Comparison of ENCODE assay signal across 8 cellular contexts in genomic region chr4:173264245-173264959, GRCh38.
DNase-seq lines count a peak whose midpoint lies in the region; ATAC-seq and TF ChIP-seq lines count a peak whose summit lies in the region.

No MANE protein-coding gene starts in this region.

- no TSS peak for BruUV-seq in Caco-2 (replicated peaks; lab: Mats Ljungman, UMichigan)

- peak overlapping the region; percentile 54 to 74 for H3K4me3 Mint-ChIP-seq in stimulated activated naive CD8-positive, alpha-beta T cell treated with anti-CD3 and anti-CD28 coated beads, Interleukin-15, amount 100 ng/mL, for 72 hours
- no peak overlapping the region for H3K4me3 Mint-ChIP-seq in Caco-2 (ENCODE audit: unreplicated experiment)

- TF ChIP-seq CTCF in SK-N-SH (IDR thresholded peaks at IDR 0.05), result no peak
- TF ChIP-seq CTCF in breast epithelium (IDR thresholded peaks at IDR 0.05), result no peak
- TF ChIP-seq CTCF in Caco-2 (IDR thresholded peaks at IDR 0.05; ENCODE audit: insufficient read depth in 1 of 2, low read depth in 1 of 2, low read length in 1 of 2, severe bottlenecking in 1 of 2, unreplicated experiment in 1 of 2), result no peak

- H3K4me3 ChIP-seq in SK-N-SH (ENCODE audit: low read depth in 2 of 2, low read length in 1 of 2) (no peak overlapping the region; a peak in 1 of 4 replicates), breast epithelium (no peak overlapping the region), Caco-2 (ENCODE audit: low read depth, low read length) (no peak overlapping the region)

- H3K4me1 Mint-ChIP-seq in stimulated activated naive CD8-positive, alpha-beta T cell treated with anti-CD3 and anti-CD28 coated beads, Interleukin-15, amount 100 ng/mL, for 72 hours, result peaks cover 26% of the 10 kb centered on the region
- H3K4me1 Mint-ChIP-seq in Caco-2 (ENCODE audit: low read depth, unreplicated experiment), result peaks cover 7% of the 10 kb centered on the region

- ATAC-seq in GM21390 (IDR thresholded peaks at IDR 0.05; ENCODE audit: unreplicated experiment) (peak; percentile 87), HG03565 (IDR thresholded peaks at IDR 0.05; ENCODE audit: unreplicated experiment) (peak; percentile 68)
- ATAC-seq in stimulated activated naive CD8-positive, alpha-beta T cell treated with anti-CD3 and anti-CD28 coated beads, Interleukin-15, amount 100 ng/mL, for 72 hours, result peak; percentile 45

- no peak overlapping the region for H3K4me2 ChIP-seq in SK-N-SH

- WGBS in SK-N-SH (ENCODE audit: low lambda C conversion rate), result 60% methylated on average over 6 of the region's 6 CpGs

- peak overlapping the region in 1 of 2 donors; percentile 40 for H3K27ac Mint-ChIP-seq in stimulated activated naive CD8-positive, alpha-beta T cell treated with anti-CD3 and anti-CD28 coated beads, Interleukin-15, amount 100 ng/mL, for 72 hours
- H3K27ac Mint-ChIP-seq in Caco-2 (ENCODE audit: unreplicated experiment), result no peak overlapping the region

- POLR2A ChIA-PET in SK-N-SH (lab: Yijun Ruan, JAX) (no interaction called here), Caco-2 (lab: Charles Lee) (no interaction called here)

- TF ChIP-seq RAD21 in SK-N-SH (IDR thresholded peaks at IDR 0.05; ENCODE audit: low read length), result no peak

- H3K27me3 ChIP-seq in SK-N-SH (ENCODE audit: insufficient read depth), result no peaks in the 10 kb centered on the region
- H3K27me3 ChIP-seq in breast epithelium, result no peaks in the 10 kb centered on the region
- H3K27me3 ChIP-seq in Caco-2 (replicated peaks; ENCODE audit: control insufficient read depth, insufficient read depth, low read length), result no peaks in the 10 kb centered on the region

- CTCF ChIA-PET in SK-N-SH (lab: Yijun Ruan, JAX), result interaction anchor here (1.2 to 4.4 kb wide), 4 partner anchors 11 to 251 kb away, joined by 3 to 23 read pairs (median 14); no protein-coding TSS in a partner anchor
- CTCF ChIA-PET in Caco-2 (lab: Charles Lee), result no interaction called here

- peaks cover 2% of the 10 kb centered on the region; the same call in 1 of the 2 replicates for H3K79me2 ChIP-seq in SK-N-SH (ENCODE audit: insufficient read depth)

- no peaks in the 10 kb centered on the region for H3K36me3 ChIP-seq in SK-N-SH (replicated peaks in 1 of 2; ENCODE audit: control insufficient read depth in 1 of 2, insufficient read depth in 2 of 2, low read length in 1 of 2)
- H3K36me3 ChIP-seq in breast epithelium, result no peaks in the 10 kb centered on the region
- no peaks in the 10 kb centered on the region for H3K36me3 ChIP-seq in Caco-2 (ENCODE audit: control insufficient read depth, insufficient read depth, low read length)

- H3K27me3 Mint-ChIP-seq in stimulated activated naive CD8-positive, alpha-beta T cell treated with anti-CD3 and anti-CD28 coated beads, Interleukin-15, amount 100 ng/mL, for 72 hours, result no peaks in the 10 kb centered on the region
- H3K27me3 Mint-ChIP-seq in Caco-2 (ENCODE audit: insufficient read depth, unreplicated experiment), result no peaks in the 10 kb centered on the region

- H4K20me1 ChIP-seq in SK-N-SH (ENCODE audit: insufficient read depth), result no peaks in the 10 kb centered on the region

- no peak overlapping the region for H3K9ac ChIP-seq in SK-N-SH

- no peaks in the 10 kb centered on the region for H3F3A ChIP-seq in SK-N-SH (replicated peaks; ENCODE audit: insufficient read depth)

- H3K27ac ChIP-seq in SK-N-SH (ENCODE audit: low read depth in 2 of 2, low read length in 1 of 2), result peak overlapping the region in 1 of 2 experiments; percentile 77; a peak in 2 of 4 replicates
- H3K27ac ChIP-seq in breast epithelium, result no peak overlapping the region

- peaks cover 8 to 20% of the 10 kb centered on the region in 2 experiments; a peak in 3 of 4 replicates for H3K4me1 ChIP-seq in SK-N-SH (ENCODE audit: control insufficient read depth in 1 of 2, insufficient read depth in 2 of 2, low read depth in 1 of 2, low read length in 1 of 2)
- no peaks in the 10 kb centered on the region for H3K4me1 ChIP-seq in breast epithelium
- H3K4me1 ChIP-seq in Caco-2, result 0 out of 2 replicates have a peak, but pooled peaks cover 6% of the 10 kb centered on the region

- TF ChIP-seq POLR2A in erythroblast (IDR thresholded peaks at IDR 0.05; ENCODE audit: low read length) (peak; percentile 49), breast epithelium (IDR thresholded peaks at IDR 0.05) (no peak)

- H3K9me3 Mint-ChIP-seq in stimulated activated naive CD8-positive, alpha-beta T cell treated with anti-CD3 and anti-CD28 coated beads, Interleukin-15, amount 100 ng/mL, for 72 hours, result no peaks in the 10 kb centered on the region
- no peaks in the 10 kb centered on the region for H3K9me3 Mint-ChIP-seq in Caco-2 (ENCODE audit: unreplicated experiment)

- no peaks in the 10 kb centered on the region for H3K36me3 Mint-ChIP-seq in Caco-2 (ENCODE audit: insufficient read depth, unreplicated experiment)

- DNase-seq in DMS153 treated with DMSO at 0.1 percent for 48 hours (lab: John Stamatoyannopoulos, UW; ENCODE audit: unreplicated experiment), result peak; percentile 65
- DNase-seq in SK-N-SH, result peak; percentile 36
- peak; percentile 74 to 89 for DNase-seq in erythroblast (lab: John Stamatoyannopoulos, UW)
- DNase-seq in stimulated activated naive CD8-positive, alpha-beta T cell treated with anti-CD3 and anti-CD28 coated beads, Interleukin-15, amount 100 ng/mL, for 72 hours, result no peak
- DNase-seq in breast epithelium (ENCODE audit: low spot score in 2 of 2), result no peak
- no peak for DNase-seq in Caco-2

- intact Hi-C loops in breast epithelium (cut with DNase I; ENCODE audit: low total_unique reads) (no loop called here), Caco-2 (cut with micrococcal nuclease; ENCODE audit: unreplicated experiment) (no loop called here)

- H3K9me3 ChIP-seq in SK-N-SH (no peaks in the 10 kb centered on the region), breast epithelium (no peaks in the 10 kb centered on the region), Caco-2 (no peaks in the 10 kb centered on the region)

- no peak for TF ChIP-seq EP300 in SK-N-SH (IDR thresholded peaks at IDR 0.05; ENCODE audit: borderline replicate concordance in 1 of 2, low read depth in 1 of 2, low read length in 1 of 2)

- no peaks in the 10 kb centered on the region for H3K9me2 ChIP-seq in SK-N-SH

- H2AFZ ChIP-seq in SK-N-SH (ENCODE audit: low read depth), result no peak overlapping the region

TF ChIP-seq in SK-N-SH, 30 proteins besides CTCF, POLR2A, EP300 and RAD21:
- TF ChIP-seq NFIC (IDR thresholded peaks at IDR 0.05; ENCODE audit: borderline replicate concordance) (peak; percentile 16; the same call in 1 of the 2 replicates), TCF12 (IDR thresholded peaks at IDR 0.05) (peak; percentile 88), FOXJ3 (CRISPR knock-in tag; IDR thresholded peaks at IDR 0.05) (no peak), POLR2AphosphoS5 (IDR thresholded peaks at IDR 0.05; ENCODE audit: low read depth, low read length) (0 out of 2 replicates have a peak, but pooled peaks have one; percentile 17), MXI1 (IDR thresholded peaks at IDR 0.05; ENCODE audit: low read depth, low read length) (no peak), RCOR1 (IDR thresholded peaks at IDR 0.05; ENCODE audit: low read length) (peak; percentile 48)
- TF ChIP-seq, protein P1, sequence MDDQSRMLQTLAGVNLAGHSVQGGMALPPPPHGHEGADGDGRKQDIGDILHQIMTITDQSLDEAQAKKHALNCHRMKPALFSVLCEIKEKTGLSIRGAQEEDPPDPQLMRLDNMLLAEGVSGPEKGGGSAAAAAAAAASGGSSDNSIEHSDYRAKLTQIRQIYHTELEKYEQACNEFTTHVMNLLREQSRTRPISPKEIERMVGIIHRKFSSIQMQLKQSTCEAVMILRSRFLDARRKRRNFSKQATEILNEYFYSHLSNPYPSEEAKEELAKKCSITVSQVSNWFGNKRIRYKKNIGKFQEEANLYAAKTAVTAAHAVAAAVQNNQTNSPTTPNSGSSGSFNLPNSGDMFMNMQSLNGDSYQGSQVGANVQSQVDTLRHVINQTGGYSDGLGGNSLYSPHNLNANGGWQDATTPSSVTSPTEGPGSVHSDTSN (IDR thresholded peaks at IDR 0.05), result peak; percentile 19

Comparison
In these comparisons a context has a peak if more than half of its experiments do, and no peak if none do; other contexts are left out.
1. DNase-seq: peak in DMS153 treated with DMSO at 0.1 percent for 48 hours (single experiment), SK-N-SH (single experiment) and erythroblast (2 of 2); none in stimulated activated naive CD8-positive, alpha-beta T cell treated with anti-CD3 and anti-CD28 coated beads, Interleukin-15, amount 100 ng/mL, for 72 hours (0 of 2), breast epithelium (0 of 2) and Caco-2 (0 of 2).
2. Peak in every context shown above with its lines, with median percentiles within 50 percentile points of each other: ATAC-seq.